In the genomic region with DNA sequence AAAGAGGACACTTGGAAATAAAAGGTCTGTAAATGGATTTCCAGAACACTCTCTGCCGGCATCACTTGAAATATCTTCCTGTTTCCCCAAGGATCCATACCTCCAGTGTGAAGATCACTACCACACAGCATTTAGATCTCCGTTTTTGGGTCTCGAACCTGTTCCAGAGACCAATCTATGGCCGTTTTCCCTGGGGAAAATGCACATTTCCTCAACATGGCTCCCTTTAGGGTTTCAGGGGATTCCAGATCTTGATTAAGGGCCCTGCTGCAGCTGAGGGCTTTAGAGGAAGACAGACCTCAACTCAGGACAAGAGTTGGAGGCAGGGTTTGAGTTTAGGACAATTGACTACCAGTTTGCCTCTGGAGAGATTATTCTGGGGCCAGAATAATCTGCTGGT, we compare ENCODE assay signal across 28 cellular contexts. TPM values are rescaled to one million over a fixed set of nuclear protein-coding genes. Genes with fewer than 3 reads are reported as not detected.
A peak's percentile ranks its signal among the peaks of the same experiment; 100 is the strongest.
DNase-seq lines count a peak whose midpoint lies in the region; ATAC-seq and TF ChIP-seq lines count a peak whose summit lies in the region.
"Had no signal": no experiment of that assay in that cellular context is flagged by ENCODE, and none has a peak within 500 bp of the region (broad histone marks: within the 10 kb centered on the region; RNA-seq: fewer than 3 reads in every experiment).

No MANE protein-coding gene starts in this region.

- peak overlapping the region in 5 of 11 experiments; percentile 85 to 95 (median 90); a peak in 9 of 22 replicates for H3K9ac ChIP-seq in BLaER1 treated with 17β-estradiol and CSF1 and Interleukin-3, amounts not matched to agents 10 nM and 100 nM

- peaks cover 0 to 39% (median 11%) of the 10 kb centered on the region in 11 experiments; a peak in 9 of 22 replicates for H3K36me3 ChIP-seq in BLaER1 treated with 17β-estradiol and CSF1 and Interleukin-3, amounts not matched to agents 10 nM and 100 nM
- H3K36me3 ChIP-seq: right atrium auricular region, SJCRH30, suprapubic skin had no signal

- peak overlapping the region; percentile 87 to 100 (median 98); a peak in 20 of 22 replicates for H3K4me2 ChIP-seq in BLaER1 treated with 17β-estradiol and CSF1 and Interleukin-3, amounts not matched to agents 10 nM and 100 nM
- H3K4me2 ChIP-seq: GM23338 had no signal

- H3K27me3 ChIP-seq in BLaER1 treated with 17β-estradiol and CSF1 and Interleukin-3, amounts not matched to agents 10 nM and 100 nM = no peaks in the 10 kb centered on the region
- H3K27me3 ChIP-seq: right atrium auricular region, SJCRH30, suprapubic skin had no signal

- H3K27ac ChIP-seq in BLaER1 treated with 17β-estradiol and CSF1 and Interleukin-3, amounts not matched to agents 10 nM and 100 nM = peak overlapping the region in 6 of 11 experiments; percentile 22 to 89 (median 84); a peak in 12 of 22 replicates
- H3K27ac ChIP-seq in substantia nigra (ENCODE audit: low read depth, low read length, poor library complexity, severe bottlenecking) = no peak overlapping the region
- H3K27ac ChIP-seq: SJCRH30, suprapubic skin had no signal

- ATAC-seq in activated T-helper 17 cell treated with anti-CD3 and anti-CD28 coated beads, Interleukin-2, amount 50 U/mL, for 72 hours (replicated peaks) = no peak
- ATAC-seq in naive B cell (ENCODE audit: low read depth in 2 of 2) = no peak
- ATAC-seq: GM23338; naive thymus-derived CD4-positive, alpha-beta T cell had no signal

- no peaks in the 10 kb centered on the region for H3K27me3 Mint-ChIP-seq in activated T-helper 17 cell treated with anti-CD3 and anti-CD28 coated beads, Interleukin-2, amount 50 U/mL, for 72 hours
- H3K27me3 Mint-ChIP-seq in naive B cell = no peaks in the 10 kb centered on the region
- peaks cover 35% of the 10 kb centered on the region for H3K27me3 Mint-ChIP-seq in osteocyte (ENCODE audit: unreplicated experiment)

- peak overlapping the region; percentile 87 for H3K27ac Mint-ChIP-seq in activated T-helper 17 cell treated with anti-CD3 and anti-CD28 coated beads, Interleukin-2, amount 50 U/mL, for 72 hours
- H3K27ac Mint-ChIP-seq in naive B cell (peak overlapping the region in 5 of 6 donors; percentile 54 to 96 (median 68)), osteocyte (ENCODE audit: unreplicated experiment) (no peak overlapping the region)
- H3K27ac Mint-ChIP-seq: activated naive CD8-positive, alpha-beta T cell; activated T-helper 1 cell treated with anti-CD3 and anti-CD28 coated beads, Interleukin-12 subunit alpha, Interleukin-12 subunit beta, Interleukin-2, Interleukin-4 antibody, amounts not matched to agents 30 ng/mL and 10 ng/mL and 1 ng/mL, durations not matched to agents 14 hours and 24 hours and 36 hours; GM23338; naive thymus-derived CD4-positive, alpha-beta T cell; T-helper 1 cell treated with Interleukin-12 subunit alpha and Interleukin-12 subunit beta and Interleukin-4 antibody, amounts not matched to agents 30 μg/mL and 1 μg/mL, for 36 hours had no signal

- TF ChIP-seq CTCF in GM12875 (IDR thresholded peaks at IDR 0.05; ENCODE audit: borderline replicate concordance, insufficient read depth, low read depth, low read length) (no peak), osteocyte (IDR thresholded peaks at IDR 0.05) (no peak)

- no peaks in the 10 kb centered on the region for H4K20me1 ChIP-seq in BLaER1 treated with 17β-estradiol and CSF1 and Interleukin-3, amounts not matched to agents 10 nM and 100 nM

- H3K4me1 Mint-ChIP-seq in activated T-helper 17 cell treated with anti-CD3 and anti-CD28 coated beads, Interleukin-2, amount 50 U/mL, for 72 hours = peaks cover 16% of the 10 kb centered on the region
- H3K4me1 Mint-ChIP-seq in naive B cell (peaks cover 37 to 79% (median 42%) of the 10 kb centered on the region in 3 donors), osteocyte (ENCODE audit: unreplicated experiment) (peaks cover 2% of the 10 kb centered on the region)

- H3K4me3 Mint-ChIP-seq in activated T-helper 17 cell treated with anti-CD3 and anti-CD28 coated beads, Interleukin-2, amount 50 U/mL, for 72 hours = peak overlapping the region; percentile 93
- H3K4me3 Mint-ChIP-seq in naive B cell (peak overlapping the region; percentile 47 to 97 (median 92)), osteocyte (ENCODE audit: unreplicated experiment) (no peak overlapping the region)
- H3K4me3 Mint-ChIP-seq: activated naive CD8-positive, alpha-beta T cell; GM23338; T-helper 1 cell treated with Interleukin-12 subunit alpha and Interleukin-12 subunit beta and Interleukin-4 antibody, amounts not matched to agents 30 μg/mL and 1 μg/mL, for 36 hours had no signal

- DNase-seq in naive B cell (no peak), osteocyte (ENCODE audit: extremely low spot score, unreplicated experiment) (no peak), midbrain (lab: John Stamatoyannopoulos, UW) (no peak), substantia nigra (lab: John Stamatoyannopoulos, UW) (no peak), NCI-H187 (lab: John Stamatoyannopoulos, UW) (no peak)
- DNase-seq: ACHN; activated CD4-positive, alpha-beta T cell treated with anti-CD3 and anti-CD28 coated beads for 48 hours; DMS 273 treated with DMSO at 0.1 percent for 48 hours; effector CD4-positive, alpha-beta T cell; erythroblast; foreskin melanocyte; GDM1; hypothalamus; naive thymus-derived CD4-positive, alpha-beta T cell; NCI-H1092; NCI-H2029 treated with DMSO at 0.1 percent for 48 hours; NCI-H82; occipital lobe; SJCRH30 had no signal

- H3K4me1 ChIP-seq in BLaER1 treated with 17β-estradiol and CSF1 and Interleukin-3, amounts not matched to agents 10 nM and 100 nM = peaks cover 45 to 72% (median 62%) of the 10 kb centered on the region in 10 experiments
- H3K4me1 ChIP-seq: SJCRH30 had no signal

- peaks cover 60% of the 10 kb centered on the region for H3K36me3 Mint-ChIP-seq in activated T-helper 17 cell treated with anti-CD3 and anti-CD28 coated beads, Interleukin-2, amount 50 U/mL, for 72 hours (ENCODE audit: low read depth)
- H3K36me3 Mint-ChIP-seq in naive B cell (peaks cover 8% of the 10 kb centered on the region in 2 donors), osteocyte (ENCODE audit: unreplicated experiment) (no peaks in the 10 kb centered on the region)
- H3K36me3 Mint-ChIP-seq: activated naive CD8-positive, alpha-beta T cell had no signal

- peak overlapping the region in 5 of 10 experiments; percentile 73 to 99 (median 89); a peak in 9 of 20 replicates for H3K4me3 ChIP-seq in BLaER1 treated with 17β-estradiol and CSF1 and Interleukin-3, amounts not matched to agents 10 nM and 100 nM
- H3K4me3 ChIP-seq in GM12875 (ENCODE audit: low read depth, low read length) = peak overlapping the region; percentile 99
- H3K4me3 ChIP-seq: GM23338, SJCRH30 had no signal

- peaks cover 5% of the 10 kb centered on the region for H3K9me3 Mint-ChIP-seq in activated T-helper 17 cell treated with anti-CD3 and anti-CD28 coated beads, Interleukin-2, amount 50 U/mL, for 72 hours
- H3K9me3 Mint-ChIP-seq in naive B cell (no peaks in the 10 kb centered on the region), osteocyte (ENCODE audit: unreplicated experiment) (no peaks in the 10 kb centered on the region)
- H3K9me3 Mint-ChIP-seq: GM23338 had no signal

- H3K9me3 ChIP-seq in BLaER1 treated with 17β-estradiol and CSF1 and Interleukin-3, amounts not matched to agents 10 nM and 100 nM (replicated peaks in 1 of 11) = no peaks in the 10 kb centered on the region
- H3K9me3 ChIP-seq: right atrium auricular region, SJCRH30, suprapubic skin had no signal

RNA-seq across cellular contexts. Expression of gene CTSH, which starts 2.1 kb away (rescaled TPM):
- 100 to 1,000 TPM; 306 to 503 TPM for total RNA-seq in activated T-helper 17 cell treated with anti-CD3 and anti-CD28 coated beads, Interleukin-2, amount 50 U/mL, for 72 hours
- polyA plus RNA-seq in naive B cell (ENCODE audit: low read depth in 6 of 6) = 100 to 1,000 TPM; 260 to 480 (median 378) TPM
- total RNA-seq in osteocyte = 6.1 and 6.4 TPM in 2 replicates

Comparison
In these comparisons a context has a peak if more than half of its experiments do, and no peak if none do; other contexts are left out.
1. RNA of gene CTSH, which starts 2.1 kb away (total RNA-seq): 306 to 503 TPM in activated T-helper 17 cell treated with anti-CD3 and anti-CD28 coated beads, Interleukin-2, amount 50 U/mL, for 72 hours; 6.1 to 6.4 TPM in osteocyte; every median in the first group is over 10 times any median in the second.